ENCODE assay signal across 7 cellular contexts in the genomic region with DNA sequence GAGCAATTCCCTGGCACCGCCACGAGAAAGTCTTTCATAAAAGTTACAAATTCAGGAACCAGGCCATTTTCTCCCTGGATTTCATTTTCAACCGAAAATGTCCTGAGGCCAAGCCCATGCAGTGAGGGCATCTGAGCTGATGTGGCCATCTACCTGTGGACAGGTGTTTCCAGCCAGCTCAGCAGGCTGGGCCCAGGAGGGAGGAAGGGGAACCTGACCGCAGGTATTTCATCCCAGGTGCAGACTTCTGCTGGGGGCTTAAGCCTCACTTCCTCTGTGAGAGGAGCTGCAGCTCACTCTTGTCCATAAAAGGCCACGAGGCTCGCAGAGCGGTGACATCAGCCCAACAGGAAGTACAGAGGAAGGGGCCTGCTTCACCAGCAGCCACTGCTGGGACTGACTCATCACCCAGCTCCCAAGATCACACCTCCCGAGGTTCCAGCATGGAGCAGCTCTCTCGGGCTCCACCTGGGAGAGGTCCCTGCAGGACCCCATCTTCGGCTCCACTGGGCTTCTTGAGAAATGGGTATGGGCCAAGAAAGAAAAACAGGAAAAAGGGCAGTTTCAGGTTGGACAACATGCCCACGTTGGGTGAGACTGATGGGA. TPM values are rescaled to one million over a fixed set of nuclear protein-coding genes. Genes with fewer than 3 reads are reported as not detected.
DNase-seq lines count a peak whose midpoint lies in the region; ATAC-seq and TF ChIP-seq lines count a peak whose summit lies in the region.

No MANE protein-coding gene starts in this region.

- intact Hi-C loops in transverse colon (cut with DNase I; ENCODE audit: low total_unique reads) = no loop called here

- DNase-seq in OCI-M1 (lab: John Stamatoyannopoulos, UW) (peak; percentile 88), activated T-helper 1 cell treated with Interleukin-2 at 50 U/mL for 16 hours (ENCODE audit: low read depth) (peak; percentile 66), foreskin fibroblast (peak; percentile 96), occipital lobe (lab: John Stamatoyannopoulos, UW) (peak; percentile 40), transverse colon (peak; percentile 84)

- ATAC-seq in HG03097 (IDR thresholded peaks at IDR 0.05; ENCODE audit: low FRiP score, unreplicated experiment) = peak; percentile 33

- peaks cover 87 to 99% (median 98%) of the 10 kb centered on the region in 4 donors for H3K4me1 ChIP-seq in transverse colon

- H3K4me3 ChIP-seq in foreskin fibroblast (ENCODE audit: low read depth in 1 of 2, low read length in 2 of 2) (no peak overlapping the region), transverse colon (peak overlapping the region in 1 of 4 donors; percentile 13)

- H3K27ac ChIP-seq in transverse colon = peak overlapping the region; percentile 92 to 99 (median 96)

- peak; percentile 31 for TF ChIP-seq EP300 in transverse colon (IDR thresholded peaks at IDR 0.05; ENCODE audit: low read depth)

- in situ Hi-C loops in transverse colon (cut with MboI; ENCODE audit: low pct_ligation_motif_present in 1 of 4, low pct_unique_long_range_greater_than_20kb in 1 of 4, low sequenced_read_pairs in 3 of 4) = no loop called here

- H3K36me3 ChIP-seq in transverse colon = peaks cover 0 to 2% (median 0%) of the 10 kb centered on the region in 4 donors

- no peaks in the 10 kb centered on the region for H3K9me3 ChIP-seq in transverse colon

- no peaks in the 10 kb centered on the region for H3K27me3 ChIP-seq in transverse colon

- TF ChIP-seq POLR2A in GM18526 (IDR thresholded peaks at IDR 0.05; ENCODE audit: extremely low read depth, insufficient read length) (peak; percentile 74), transverse colon (IDR thresholded peaks at IDR 0.05) (peak; percentile 43)

- TF ChIP-seq CTCF in foreskin fibroblast (IDR thresholded peaks at IDR 0.05; ENCODE audit: low read depth, low read length) (no peak), transverse colon (IDR thresholded peaks at IDR 0.05) (no peak)

- 0 to 30% methylated on average over 1 to 11 of the region's 11 CpGs for WGBS in transverse colon (ENCODE audit: low coverage in 1 of 2), 2 donors

RNA-seq across cellular contexts. Expression of a gene that starts 56.4 kb away (rescaled TPM):
- total RNA-seq in occipital lobe (34.6 TPM), transverse colon (100 to 1,000 TPM; 385 to 511 (median 460) TPM)

Comparison
In these comparisons a context has a peak if more than half of its experiments do, and no peak if none do; other contexts are left out.
1. DNase-seq: peak in every context shown above with its lines; median percentile 96 in foreskin fibroblast; 88 in OCI-M1; 84 in transverse colon; 66 in activated T-helper 1 cell treated with Interleukin-2 at 50 U/mL for 16 hours; 40 in occipital lobe.
2. RNA of a gene that starts 56.4 kb away (total RNA-seq): 385 to 511 TPM in transverse colon; 34.6 TPM in occipital lobe (single experiment); every median in the first group is over 10 times any median in the second.